Comparison of ENCODE assay signal across 1 cellular context in the genomic region with DNA sequence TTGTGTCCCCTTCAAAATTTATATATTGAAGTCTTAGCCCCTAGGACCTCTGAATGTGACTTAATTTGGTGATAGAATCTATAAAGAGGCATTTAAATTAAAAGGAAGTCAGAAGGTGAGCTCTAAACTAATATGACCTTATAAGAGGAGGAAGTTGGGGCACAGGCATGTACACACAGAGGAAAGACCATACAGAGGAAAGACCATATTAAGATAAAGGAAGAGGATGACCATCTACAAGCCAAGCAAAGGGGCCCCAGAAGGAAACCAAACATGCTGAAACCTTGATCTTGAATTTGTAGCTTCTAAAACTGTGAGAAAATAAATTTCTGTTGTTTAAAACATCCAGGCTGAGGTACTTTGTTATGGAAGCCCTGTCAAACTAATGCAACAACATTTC.
TF ChIP-seq lines count a peak whose summit lies in the region.

No MANE protein-coding gene starts in this region.

TF ChIP-seq in GM12878, 131 proteins besides CTCF, POLR2A, EP300 and RAD21:
- no peak for TF ChIP-seq ATF7 (IDR thresholded peaks at IDR 0.05; ENCODE audit: low read depth)
- no peak for TF ChIP-seq EGR1 (IDR thresholded peaks at IDR 0.05; ENCODE audit: borderline replicate concordance in 1 of 2, low read depth in 2 of 2, low read length in 2 of 2)
- no peak for TF ChIP-seq CBX5 (IDR thresholded peaks at IDR 0.05; ENCODE audit: low read depth)
- TF ChIP-seq SPI1 (IDR thresholded peaks at IDR 0.05; ENCODE audit: borderline replicate concordance, insufficient read depth, low read depth, low read length): 0 out of 2 replicates have a peak, but pooled peaks have one; percentile 1
- TF ChIP-seq SRF (IDR thresholded peaks at IDR 0.05; ENCODE audit: low read depth in 2 of 2, low read length in 2 of 2): peak in 1 of 2 experiments; percentile 14; a peak in 2 of 4 replicates
- TF ChIP-seq NFYA (IDR thresholded peaks at IDR 0.05; ENCODE audit: borderline replicate concordance, low read depth, low read length): no peak
- TF ChIP-seq USF2 (IDR thresholded peaks at IDR 0.05; ENCODE audit: borderline replicate concordance, low read depth, low read length): no peak
- no peak for TF ChIP-seq SIN3A (IDR thresholded peaks at IDR 0.05; ENCODE audit: low read depth, low read length)
- TF ChIP-seq RAD51 (IDR thresholded peaks at IDR 0.05): no peak
TF ChIP-seq in GM12878: peak in this region for 2.
